In the genomic region with DNA sequence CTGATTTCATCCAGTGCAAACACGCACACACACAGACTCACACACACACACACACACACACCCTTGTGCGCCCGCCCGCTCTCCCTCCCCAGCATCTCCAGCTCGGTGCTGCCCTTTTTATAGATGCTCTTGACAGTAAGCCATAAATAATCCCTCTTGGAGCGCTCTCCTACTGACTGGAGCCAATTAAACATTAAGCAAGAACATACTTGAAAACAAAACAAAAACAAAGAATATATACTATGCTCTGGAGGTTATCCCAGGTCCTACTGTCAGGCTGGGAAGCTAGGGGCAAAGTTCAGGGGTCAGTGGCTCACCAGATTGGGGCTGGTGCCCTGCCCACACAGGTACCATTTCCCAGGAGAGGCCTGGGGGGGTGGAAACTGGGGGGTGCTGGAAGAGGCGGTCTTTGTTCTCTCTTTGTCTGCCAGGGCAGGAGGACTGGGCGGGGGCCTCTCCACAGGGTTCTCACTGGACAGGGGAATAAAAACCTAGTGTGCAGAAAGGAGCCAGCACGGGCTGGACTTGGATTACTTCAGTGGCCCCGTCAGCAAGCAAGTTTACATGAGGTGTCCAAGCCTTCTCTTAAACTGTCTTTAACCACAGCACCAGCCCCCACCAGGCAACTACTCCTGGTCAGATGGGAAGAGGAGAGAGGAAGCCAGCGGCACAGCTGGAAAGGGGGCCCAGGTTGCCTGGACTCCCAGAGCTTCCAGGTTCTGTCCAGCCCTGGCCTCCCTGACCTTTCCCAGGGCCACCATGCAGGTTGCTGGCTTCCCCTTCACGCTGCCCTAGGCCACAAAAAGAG, we compare ENCODE assay signal across 1 cellular context.
TF ChIP-seq lines count a peak whose summit lies in the region.

No MANE protein-coding gene starts in this region.

TF ChIP-seq in HepG2, 621 proteins besides CTCF, POLR2A, EP300 and RAD21 (continued from another document and continues in another):
- TF ChIP-seq, protein P1, sequence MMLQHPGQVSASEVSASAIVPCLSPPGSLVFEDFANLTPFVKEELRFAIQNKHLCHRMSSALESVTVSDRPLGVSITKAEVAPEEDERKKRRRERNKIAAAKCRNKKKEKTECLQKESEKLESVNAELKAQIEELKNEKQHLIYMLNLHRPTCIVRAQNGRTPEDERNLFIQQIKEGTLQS (CRISPR knock-in tag; IDR thresholded peaks at IDR 0.05), result no peak
- TF ChIP-seq, protein P2, sequence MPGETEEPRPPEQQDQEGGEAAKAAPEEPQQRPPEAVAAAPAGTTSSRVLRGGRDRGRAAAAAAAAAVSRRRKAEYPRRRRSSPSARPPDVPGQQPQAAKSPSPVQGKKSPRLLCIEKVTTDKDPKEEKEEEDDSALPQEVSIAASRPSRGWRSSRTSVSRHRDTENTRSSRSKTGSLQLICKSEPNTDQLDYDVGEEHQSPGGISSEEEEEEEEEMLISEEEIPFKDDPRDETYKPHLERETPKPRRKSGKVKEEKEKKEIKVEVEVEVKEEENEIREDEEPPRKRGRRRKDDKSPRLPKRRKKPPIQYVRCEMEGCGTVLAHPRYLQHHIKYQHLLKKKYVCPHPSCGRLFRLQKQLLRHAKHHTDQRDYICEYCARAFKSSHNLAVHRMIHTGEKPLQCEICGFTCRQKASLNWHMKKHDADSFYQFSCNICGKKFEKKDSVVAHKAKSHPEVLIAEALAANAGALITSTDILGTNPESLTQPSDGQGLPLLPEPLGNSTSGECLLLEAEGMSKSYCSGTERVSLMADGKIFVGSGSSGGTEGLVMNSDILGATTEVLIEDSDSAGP (CRISPR knock-in tag; IDR thresholded peaks at IDR 0.05; ENCODE audit: borderline replicate concordance), result 0 out of 2 replicates have a peak, but pooled peaks have one; percentile 50
- TF ChIP-seq ZNF556 (CRISPR knock-in tag; IDR thresholded peaks at IDR 0.05; ENCODE audit: borderline replicate concordance), result peak; percentile 69; the same call in 1 of the 2 replicates
- TF ChIP-seq NFYC (CRISPR knock-in tag; IDR thresholded peaks at IDR 0.05), result no peak
- TF ChIP-seq, protein P3, sequence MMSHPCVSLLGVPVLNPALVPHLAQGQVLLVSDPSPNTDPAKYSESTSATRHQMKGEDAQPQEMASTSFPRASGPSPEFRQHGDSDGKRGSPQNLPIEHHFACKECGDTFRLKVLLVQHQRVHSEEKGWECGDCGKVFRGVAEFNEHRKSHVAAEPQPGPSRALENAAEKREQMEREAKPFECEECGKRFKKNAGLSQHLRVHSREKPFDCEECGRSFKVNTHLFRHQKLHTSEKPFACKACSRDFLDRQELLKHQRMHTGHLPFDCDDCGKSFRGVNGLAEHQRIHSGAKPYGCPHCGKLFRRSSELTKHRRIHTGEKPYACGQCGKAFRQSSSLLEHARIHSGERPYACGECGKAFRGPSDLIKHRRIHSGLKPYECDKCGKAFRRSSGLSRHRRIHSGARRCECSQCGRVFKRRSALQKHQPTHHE (CRISPR knock-in tag; IDR thresholded peaks at IDR 0.05; ENCODE audit: borderline replicate concordance), result no peak
- TF ChIP-seq, protein P4, sequence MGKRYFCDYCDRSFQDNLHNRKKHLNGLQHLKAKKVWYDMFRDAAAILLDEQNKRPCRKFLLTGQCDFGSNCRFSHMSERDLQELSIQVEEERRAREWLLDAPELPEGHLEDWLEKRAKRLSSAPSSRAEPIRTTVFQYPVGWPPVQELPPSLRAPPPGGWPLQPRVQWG (CRISPR knock-in tag; IDR thresholded peaks at IDR 0.05; ENCODE audit: borderline replicate concordance, low read depth), result no peak
- TF ChIP-seq HMGA1 (CRISPR knock-in tag; conservative IDR thresholded peaks at IDR 0.05), result no peak
- no peak for TF ChIP-seq ADNP (CRISPR knock-in tag; IDR thresholded peaks at IDR 0.05)
- TF ChIP-seq ZNF331 (CRISPR knock-in tag; IDR thresholded peaks at IDR 0.05), result no peak
- TF ChIP-seq HIVEP1 (CRISPR knock-in tag; IDR thresholded peaks at IDR 0.05), result 0 out of 2 replicates have a peak, but pooled peaks have one; percentile 54
- no peak for TF ChIP-seq GATAD1 (CRISPR knock-in tag; IDR thresholded peaks at IDR 0.05)
- TF ChIP-seq ZNF234 (CRISPR knock-in tag; conservative IDR thresholded peaks at IDR 0.05), result no peak
- TF ChIP-seq ZNF788 (CRISPR knock-in tag; IDR thresholded peaks at IDR 0.05; ENCODE audit: borderline replicate concordance), result no peak; the same call in 1 of the 2 replicates
- TF ChIP-seq FOXO1 (CRISPR knock-in tag; IDR thresholded peaks at IDR 0.05), result no peak; the same call in 1 of the 2 replicates
- TF ChIP-seq, protein P5, sequence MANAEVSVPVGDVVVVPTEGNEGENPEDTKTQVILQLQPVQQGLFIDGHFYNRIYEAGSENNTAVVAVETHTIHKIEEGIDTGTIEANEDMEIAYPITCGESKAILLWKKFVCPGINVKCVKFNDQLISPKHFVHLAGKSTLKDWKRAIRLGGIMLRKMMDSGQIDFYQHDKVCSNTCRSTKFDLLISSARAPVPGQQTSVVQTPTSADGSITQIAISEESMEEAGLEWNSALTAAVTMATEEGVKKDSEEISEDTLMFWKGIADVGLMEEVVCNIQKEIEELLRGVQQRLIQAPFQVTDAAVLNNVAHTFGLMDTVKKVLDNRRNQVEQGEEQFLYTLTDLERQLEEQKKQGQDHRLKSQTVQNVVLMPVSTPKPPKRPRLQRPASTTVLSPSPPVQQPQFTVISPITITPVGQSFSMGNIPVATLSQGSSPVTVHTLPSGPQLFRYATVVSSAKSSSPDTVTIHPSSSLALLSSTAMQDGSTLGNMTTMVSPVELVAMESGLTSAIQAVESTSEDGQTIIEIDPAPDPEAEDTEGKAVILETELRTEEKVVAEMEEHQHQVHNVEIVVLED (CRISPR knock-in tag; IDR thresholded peaks at IDR 0.05; ENCODE audit: borderline replicate concordance), result no peak
- TF ChIP-seq, protein P6, sequence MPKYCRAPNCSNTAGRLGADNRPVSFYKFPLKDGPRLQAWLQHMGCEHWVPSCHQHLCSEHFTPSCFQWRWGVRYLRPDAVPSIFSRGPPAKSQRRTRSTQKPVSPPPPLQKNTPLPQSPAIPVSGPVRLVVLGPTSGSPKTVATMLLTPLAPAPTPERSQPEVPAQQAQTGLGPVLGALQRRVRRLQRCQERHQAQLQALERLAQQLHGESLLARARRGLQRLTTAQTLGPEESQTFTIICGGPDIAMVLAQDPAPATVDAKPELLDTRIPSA (CRISPR knock-in tag; IDR thresholded peaks at IDR 0.05; ENCODE audit: borderline replicate concordance), result no peak
- peak; percentile 31; the same call in 1 of the 2 replicates for TF ChIP-seq TAF1 (CRISPR knock-in tag; IDR thresholded peaks at IDR 0.05)
- TF ChIP-seq ETV5 (CRISPR knock-in tag; IDR thresholded peaks at IDR 0.05; ENCODE audit: borderline replicate concordance), result no peak
- no peak for TF ChIP-seq ARHGAP35 (CRISPR knock-in tag; IDR thresholded peaks at IDR 0.05; ENCODE audit: borderline replicate concordance)
- TF ChIP-seq ZNF337 (CRISPR knock-in tag; IDR thresholded peaks at IDR 0.05; ENCODE audit: borderline replicate concordance, low read depth), result no peak
- TF ChIP-seq, protein P7, sequence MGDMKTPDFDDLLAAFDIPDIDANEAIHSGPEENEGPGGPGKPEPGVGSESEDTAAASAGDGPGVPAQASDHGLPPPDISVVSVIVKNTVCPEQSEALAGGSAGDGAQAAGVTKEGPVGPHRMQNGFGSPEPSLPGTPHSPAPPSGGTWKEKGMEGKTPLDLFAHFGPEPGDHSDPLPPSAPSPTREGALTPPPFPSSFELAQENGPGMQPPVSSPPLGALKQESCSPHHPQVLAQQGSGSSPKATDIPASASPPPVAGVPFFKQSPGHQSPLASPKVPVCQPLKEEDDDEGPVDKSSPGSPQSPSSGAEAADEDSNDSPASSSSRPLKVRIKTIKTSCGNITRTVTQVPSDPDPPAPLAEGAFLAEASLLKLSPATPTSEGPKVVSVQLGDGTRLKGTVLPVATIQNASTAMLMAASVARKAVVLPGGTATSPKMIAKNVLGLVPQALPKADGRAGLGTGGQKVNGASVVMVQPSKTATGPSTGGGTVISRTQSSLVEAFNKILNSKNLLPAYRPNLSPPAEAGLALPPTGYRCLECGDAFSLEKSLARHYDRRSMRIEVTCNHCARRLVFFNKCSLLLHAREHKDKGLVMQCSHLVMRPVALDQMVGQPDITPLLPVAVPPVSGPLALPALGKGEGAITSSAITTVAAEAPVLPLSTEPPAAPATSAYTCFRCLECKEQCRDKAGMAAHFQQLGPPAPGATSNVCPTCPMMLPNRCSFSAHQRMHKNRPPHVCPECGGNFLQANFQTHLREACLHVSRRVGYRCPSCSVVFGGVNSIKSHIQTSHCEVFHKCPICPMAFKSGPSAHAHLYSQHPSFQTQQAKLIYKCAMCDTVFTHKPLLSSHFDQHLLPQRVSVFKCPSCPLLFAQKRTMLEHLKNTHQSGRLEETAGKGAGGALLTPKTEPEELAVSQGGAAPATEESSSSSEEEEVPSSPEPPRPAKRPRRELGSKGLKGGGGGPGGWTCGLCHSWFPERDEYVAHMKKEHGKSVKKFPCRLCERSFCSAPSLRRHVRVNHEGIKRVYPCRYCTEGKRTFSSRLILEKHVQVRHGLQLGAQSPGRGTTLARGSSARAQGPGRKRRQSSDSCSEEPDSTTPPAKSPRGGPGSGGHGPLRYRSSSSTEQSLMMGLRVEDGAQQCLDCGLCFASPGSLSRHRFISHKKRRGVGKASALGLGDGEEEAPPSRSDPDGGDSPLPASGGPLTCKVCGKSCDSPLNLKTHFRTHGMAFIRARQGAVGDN (CRISPR knock-in tag; IDR thresholded peaks at IDR 0.05), result peak; percentile 85
- TF ChIP-seq MTA3 (CRISPR knock-in tag; IDR thresholded peaks at IDR 0.05), result no peak
- TF ChIP-seq HOXA5 (CRISPR knock-in tag; IDR thresholded peaks at IDR 0.05), result no peak
- TF ChIP-seq, protein P8, sequence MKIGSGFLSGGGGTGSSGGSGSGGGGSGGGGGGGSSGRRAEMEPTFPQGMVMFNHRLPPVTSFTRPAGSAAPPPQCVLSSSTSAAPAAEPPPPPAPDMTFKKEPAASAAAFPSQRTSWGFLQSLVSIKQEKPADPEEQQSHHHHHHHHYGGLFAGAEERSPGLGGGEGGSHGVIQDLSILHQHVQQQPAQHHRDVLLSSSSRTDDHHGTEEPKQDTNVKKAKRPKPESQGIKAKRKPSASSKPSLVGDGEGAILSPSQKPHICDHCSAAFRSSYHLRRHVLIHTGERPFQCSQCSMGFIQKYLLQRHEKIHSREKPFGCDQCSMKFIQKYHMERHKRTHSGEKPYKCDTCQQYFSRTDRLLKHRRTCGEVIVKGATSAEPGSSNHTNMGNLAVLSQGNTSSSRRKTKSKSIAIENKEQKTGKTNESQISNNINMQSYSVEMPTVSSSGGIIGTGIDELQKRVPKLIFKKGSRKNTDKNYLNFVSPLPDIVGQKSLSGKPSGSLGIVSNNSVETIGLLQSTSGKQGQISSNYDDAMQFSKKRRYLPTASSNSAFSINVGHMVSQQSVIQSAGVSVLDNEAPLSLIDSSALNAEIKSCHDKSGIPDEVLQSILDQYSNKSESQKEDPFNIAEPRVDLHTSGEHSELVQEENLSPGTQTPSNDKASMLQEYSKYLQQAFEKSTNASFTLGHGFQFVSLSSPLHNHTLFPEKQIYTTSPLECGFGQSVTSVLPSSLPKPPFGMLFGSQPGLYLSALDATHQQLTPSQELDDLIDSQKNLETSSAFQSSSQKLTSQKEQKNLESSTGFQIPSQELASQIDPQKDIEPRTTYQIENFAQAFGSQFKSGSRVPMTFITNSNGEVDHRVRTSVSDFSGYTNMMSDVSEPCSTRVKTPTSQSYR (CRISPR knock-in tag; IDR thresholded peaks at IDR 0.05; ENCODE audit: borderline replicate concordance), result peak; percentile 23; the same call in 1 of the 2 replicates
- 0 out of 2 replicates have a peak, but pooled peaks have one; percentile 2 for TF ChIP-seq ELF3 (CRISPR knock-in tag; IDR thresholded peaks at IDR 0.05)
- TF ChIP-seq SIN3A (IDR thresholded peaks at IDR 0.05; ENCODE audit: borderline replicate concordance, low read depth, low read length), result no peak
- no peak for TF ChIP-seq CAMTA2 (CRISPR knock-in tag; IDR thresholded peaks at IDR 0.05; ENCODE audit: borderline replicate concordance)
- no peak for TF ChIP-seq DNMT1 (CRISPR knock-in tag; IDR thresholded peaks at IDR 0.05)
- no peak for TF ChIP-seq MXI1 (IDR thresholded peaks at IDR 0.05; ENCODE audit: borderline replicate concordance, low read depth, low read length)
- TF ChIP-seq, protein P9, sequence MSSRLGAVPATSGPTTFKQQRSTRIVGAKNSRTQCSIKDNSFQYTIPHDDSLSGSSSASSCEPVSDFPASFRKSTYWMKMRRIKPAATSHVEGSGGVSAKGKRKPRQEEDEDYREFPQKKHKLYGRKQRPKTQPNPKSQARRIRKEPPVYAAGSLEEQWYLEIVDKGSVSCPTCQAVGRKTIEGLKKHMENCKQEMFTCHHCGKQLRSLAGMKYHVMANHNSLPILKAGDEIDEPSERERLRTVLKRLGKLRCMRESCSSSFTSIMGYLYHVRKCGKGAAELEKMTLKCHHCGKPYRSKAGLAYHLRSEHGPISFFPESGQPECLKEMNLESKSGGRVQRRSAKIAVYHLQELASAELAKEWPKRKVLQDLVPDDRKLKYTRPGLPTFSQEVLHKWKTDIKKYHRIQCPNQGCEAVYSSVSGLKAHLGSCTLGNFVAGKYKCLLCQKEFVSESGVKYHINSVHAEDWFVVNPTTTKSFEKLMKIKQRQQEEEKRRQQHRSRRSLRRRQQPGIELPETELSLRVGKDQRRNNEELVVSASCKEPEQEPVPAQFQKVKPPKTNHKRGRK (CRISPR knock-in tag; IDR thresholded peaks at IDR 0.05), result no peak
- peak; percentile 4; the same call in 1 of the 2 replicates for TF ChIP-seq HOXA3 (CRISPR knock-in tag; IDR thresholded peaks at IDR 0.05)
- no peak for TF ChIP-seq ZNF773 (CRISPR knock-in tag; IDR thresholded peaks at IDR 0.05; ENCODE audit: borderline replicate concordance)
- TF ChIP-seq, protein P10, sequence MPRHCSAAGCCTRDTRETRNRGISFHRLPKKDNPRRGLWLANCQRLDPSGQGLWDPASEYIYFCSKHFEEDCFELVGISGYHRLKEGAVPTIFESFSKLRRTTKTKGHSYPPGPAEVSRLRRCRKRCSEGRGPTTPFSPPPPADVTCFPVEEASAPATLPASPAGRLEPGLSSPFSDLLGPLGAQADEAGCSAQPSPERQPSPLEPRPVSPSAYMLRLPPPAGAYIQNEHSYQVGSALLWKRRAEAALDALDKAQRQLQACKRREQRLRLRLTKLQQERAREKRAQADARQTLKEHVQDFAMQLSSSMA (CRISPR knock-in tag; IDR thresholded peaks at IDR 0.05), result no peak
- TF ChIP-seq ATF7-NPFF (CRISPR knock-in tag; IDR thresholded peaks at IDR 0.05; ENCODE audit: low read depth), result no peak
- TF ChIP-seq FLYWCH1 (CRISPR knock-in tag; IDR thresholded peaks at IDR 0.05), result no peak
- no peak for TF ChIP-seq LCORL (IDR thresholded peaks at IDR 0.05)
- TF ChIP-seq LCORL (CRISPR knock-in tag; IDR thresholded peaks at IDR 0.05), result peak; percentile 91
- no peak for TF ChIP-seq KMT2B (CRISPR knock-in tag; IDR thresholded peaks at IDR 0.05)
- TF ChIP-seq ZNF34 (CRISPR knock-in tag; IDR thresholded peaks at IDR 0.05; ENCODE audit: borderline replicate concordance), result no peak
- TF ChIP-seq ZNF766 (CRISPR knock-in tag; IDR thresholded peaks at IDR 0.05; ENCODE audit: borderline replicate concordance), result 0 out of 2 replicates have a peak, but pooled peaks have one; percentile 31
- no peak for TF ChIP-seq ZNF12 (CRISPR knock-in tag; IDR thresholded peaks at IDR 0.05)
- no peak for TF ChIP-seq ZNF614 (CRISPR knock-in tag; IDR thresholded peaks at IDR 0.05; ENCODE audit: borderline replicate concordance)
- TF ChIP-seq ZNF446 (CRISPR knock-in tag; IDR thresholded peaks at IDR 0.05), result 0 out of 2 replicates have a peak, but pooled peaks have one; percentile 13
